In the genomic region with DNA sequence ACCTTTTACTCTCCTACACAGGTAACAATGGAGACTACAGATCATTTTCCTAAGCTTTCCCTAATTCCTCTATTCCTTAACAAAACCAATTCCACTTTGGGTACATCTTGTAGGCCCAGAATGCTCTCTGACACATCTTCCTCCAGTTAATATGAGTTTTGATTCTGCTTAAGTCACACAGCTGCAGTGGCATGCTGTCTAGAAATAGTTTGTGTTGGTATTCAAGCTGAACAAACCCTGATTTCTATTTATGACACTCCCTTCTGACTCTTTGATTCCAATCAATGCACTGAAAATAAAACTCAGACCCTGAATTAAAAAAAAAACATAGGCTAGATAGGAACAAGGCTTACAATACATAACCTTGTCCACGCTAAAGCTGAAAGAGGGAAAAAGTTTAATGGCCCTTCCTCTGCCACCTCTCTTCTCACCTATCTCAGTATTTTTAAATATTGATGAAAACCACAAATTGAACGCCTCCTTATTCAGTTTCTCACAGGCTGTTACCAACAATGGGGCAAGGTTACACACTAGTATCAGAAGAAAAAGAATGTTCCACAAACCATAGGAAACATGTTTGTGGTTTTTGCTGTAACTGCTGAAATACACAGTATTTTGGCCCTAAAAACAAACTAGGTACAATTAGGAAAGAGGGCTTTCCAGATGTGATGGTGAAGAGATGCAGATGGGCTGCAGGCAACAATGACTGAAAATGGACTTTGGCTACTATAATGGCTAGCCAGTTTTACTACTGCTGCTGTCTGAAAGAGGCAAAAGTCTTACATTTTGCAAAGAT, we compare ENCODE assay signal across 15 cellular contexts. TPM values are rescaled to one million over a fixed set of nuclear protein-coding genes. Genes with fewer than 3 reads are reported as not detected.
DNase-seq lines count a peak whose midpoint lies in the region; ATAC-seq and TF ChIP-seq lines count a peak whose summit lies in the region.
"Had no signal": no experiment of that assay in that cellular context is flagged by ENCODE, and none has a peak within 500 bp of the region (broad histone marks: within the 10 kb centered on the region; RNA-seq: fewer than 3 reads in every experiment).

No MANE protein-coding gene starts in this region.

- H3K9me3 ChIP-seq in BLaER1 (no peaks in the 10 kb centered on the region), ovary (no peaks in the 10 kb centered on the region), mammary epithelial cell (replicated peaks; ENCODE audit: insufficient read depth, low read length) (no peaks in the 10 kb centered on the region), neural progenitor cell (ENCODE audit: low read depth) (no peaks in the 10 kb centered on the region)
- H3K9me3 ChIP-seq: breast epithelium had no signal

- no peaks in the 10 kb centered on the region for H3K27me3 ChIP-seq in BLaER1
- H3K27me3 ChIP-seq in ovary, result no peaks in the 10 kb centered on the region
- no peaks in the 10 kb centered on the region for H3K27me3 ChIP-seq in mammary epithelial cell (ENCODE audit: insufficient read depth, low read length)
- no peaks in the 10 kb centered on the region for H3K27me3 ChIP-seq in neural progenitor cell
- H3K27me3 ChIP-seq: breast epithelium had no signal

- WGBS in ovary, 3 donors, result 50 to 65% (median 54%) methylated on average over 2 of the region's 2 CpGs
- WGBS in mammary epithelial cell (ENCODE audit: low coverage, missing lambda C conversion rate), result 94% methylated on average over 2 of the region's 2 CpGs

- no TSS peak for BruUV-seq in mammary epithelial cell (replicated peaks; lab: Mats Ljungman, UMichigan)

- H3K4me3 ChIP-seq in BLaER1 (no peak overlapping the region), ovary (no peak overlapping the region), mammary epithelial cell (replicated peaks in 1 of 3; ENCODE audit: insufficient read depth in 1 of 3, low read depth in 2 of 3, low read length in 3 of 3) (no peak overlapping the region), neural progenitor cell (no peak overlapping the region)
- H3K4me3 ChIP-seq: breast epithelium, lung had no signal

- no peak for TF ChIP-seq POLR2A in ovary (IDR thresholded peaks at IDR 0.05)

- H3K36me3 ChIP-seq in BLaER1 (peaks cover 22% of the 10 kb centered on the region), ovary (no peaks in the 10 kb centered on the region), mammary epithelial cell (ENCODE audit: insufficient read depth, low read length) (peaks cover 4% of the 10 kb centered on the region), neural progenitor cell (no peaks in the 10 kb centered on the region)
- H3K36me3 ChIP-seq: breast epithelium had no signal

- CTCF ChIA-PET in mammary epithelial cell (lab: Charles Lee; ENCODE audit: low non-redundant PET), result no interaction called here

- H3K4me2 ChIP-seq in BLaER1 (peak overlapping the region; percentile 79), mammary epithelial cell (ENCODE audit: insufficient read depth, low read depth, low read length) (no peak overlapping the region), neural progenitor cell (no peak overlapping the region)

- H3K4me1 ChIP-seq in BLaER1 (peaks cover 50% of the 10 kb centered on the region), ovary (ENCODE audit: insufficient read depth) (no peaks in the 10 kb centered on the region), mammary epithelial cell (ENCODE audit: insufficient read depth, low read length) (no peaks in the 10 kb centered on the region), neural progenitor cell (no peaks in the 10 kb centered on the region)
- H3K4me1 ChIP-seq: breast epithelium had no signal

- H3K9me3 Mint-ChIP-seq in neural progenitor cell, result no peaks in the 10 kb centered on the region
- H3K9me3 Mint-ChIP-seq: CD4-positive, alpha-beta memory T cell had no signal

- ATAC-seq in GM18511 (IDR thresholded peaks at IDR 0.05; ENCODE audit: unreplicated experiment) (peak; percentile 72), HG03432 (IDR thresholded peaks at IDR 0.05; ENCODE audit: unreplicated experiment) (peak; percentile 40), sciatic nerve (no peak)

- H3K27ac ChIP-seq in BLaER1 (peak overlapping the region; percentile 66), ovary (no peak overlapping the region), mammary epithelial cell (ENCODE audit: insufficient read depth, low read depth, low read length) (no peak overlapping the region), neural progenitor cell (no peak overlapping the region)
- H3K27ac ChIP-seq: breast epithelium had no signal

- no peak overlapping the region for H2AFZ ChIP-seq in mammary epithelial cell (ENCODE audit: low read depth, low read length)
- H2AFZ ChIP-seq in neural progenitor cell (replicated peaks), result no peak overlapping the region

- H3K27me3 Mint-ChIP-seq in neural progenitor cell (ENCODE audit: insufficient read depth, low read depth), result no peaks in the 10 kb centered on the region
- H3K27me3 Mint-ChIP-seq: CD4-positive, alpha-beta memory T cell had no signal

- H4K20me1 ChIP-seq in BLaER1 (no peaks in the 10 kb centered on the region), mammary epithelial cell (ENCODE audit: insufficient read depth, low read length) (no peaks in the 10 kb centered on the region), neural progenitor cell (ENCODE audit: low read depth) (no peaks in the 10 kb centered on the region)

- no peaks in the 10 kb centered on the region for H3K4me1 Mint-ChIP-seq in neural progenitor cell

- dilution Hi-C loops in mammary epithelial cell (cut with HindIII; ENCODE audit: low sequenced_read_pairs), result no loop called here

- intact Hi-C loops in ovary (cut with DNase I), result no loop called here
- intact Hi-C loops in mammary epithelial cell (cut with micrococcal nuclease), result no loop called here
- intact Hi-C loops in sciatic nerve (cut with DNase I), result no loop called here

- H3K36me3 Mint-ChIP-seq in neural progenitor cell, result peaks cover 8% of the 10 kb centered on the region

- no peak for TF ChIP-seq EP300 in ovary (IDR thresholded peaks at IDR 0.05)

- DNase-seq in astrocyte of the hippocampus (ENCODE audit: low read depth, low spot score) (peak; percentile 54), ovary (no peak), mammary epithelial cell (no peak), neural progenitor cell (ENCODE audit: low spot score) (no peak), sciatic nerve (ENCODE audit: low spot score) (no peak)
- DNase-seq: activated T-cell treated with anti-CD3 and anti-CD28 coated beads, Interleukin-2, amount 50 U/mL, for 1 hour; CD4-positive, alpha-beta memory T cell; NCI-H1417 treated with DMSO at 0.1 percent for 48 hours; NCI-H526 treated with DMSO at 0.1 percent for 48 hours; stimulated activated naive CD4-positive, alpha-beta T cell had no signal

- no peaks in the 10 kb centered on the region for H3F3A ChIP-seq in neural progenitor cell (ENCODE audit: low read depth)

- H3K79me2 ChIP-seq in mammary epithelial cell (ENCODE audit: insufficient read depth, low read length) (no peaks in the 10 kb centered on the region), neural progenitor cell (ENCODE audit: low read depth) (no peaks in the 10 kb centered on the region)

- no peak overlapping the region for H3K4me3 Mint-ChIP-seq in neural progenitor cell

- H3K9ac ChIP-seq in BLaER1, result peak overlapping the region; percentile 49; the same call in 1 of the 2 replicates
- no peak overlapping the region for H3K9ac ChIP-seq in mammary epithelial cell (ENCODE audit: insufficient read depth, low read length)
- H3K9ac ChIP-seq in neural progenitor cell, result no peak overlapping the region

- no peak for TF ChIP-seq CTCF in ovary (IDR thresholded peaks at IDR 0.05)
- TF ChIP-seq CTCF in mammary epithelial cell (conservative IDR thresholded peaks at IDR 0.05 in 1 of 2, IDR thresholded peaks at IDR 0.05 in 1 of 2; ENCODE audit: extremely low read depth in 1 of 2, insufficient read depth in 1 of 2, low read depth in 1 of 2, low read length in 2 of 2), result no peak
- no peak for TF ChIP-seq CTCF in neural progenitor cell (IDR thresholded peaks at IDR 0.05)

- H3K27ac Mint-ChIP-seq in neural progenitor cell, result no peak overlapping the region

- in situ Hi-C loops in mammary epithelial cell (cut with MboI; ENCODE audit: low sequenced_read_pairs in 2 of 2), result no loop called here

RNA-seq across cellular contexts. Expression of a gene that starts 35.7 kb away (rescaled TPM):
- total RNA-seq in ovary (10 to 100 TPM; 34.9 to 64.6 (median 50.5) TPM), mammary epithelial cell (1 to 10 TPM; 1.0 to 4.3 TPM), neural progenitor cell (ENCODE audit: low replicate concordance) (11.1 and 21.6 TPM in 2 replicates), sciatic nerve (63.3 TPM)
- polyA plus RNA-seq in ovary (10 to 100 TPM; 30.9 to 33.9 TPM), mammary epithelial cell (0.40 TPM)
- 2.0 TPM for polyA minus RNA-seq in mammary epithelial cell
